Comparison of ENCODE assay signal across 21 cellular contexts in genomic region chr14:58549358-58549757, GRCh38.
DNase-seq lines count a peak whose midpoint lies in the region; ATAC-seq, FAIRE-seq and TF ChIP-seq lines count a peak whose summit lies in the region.
"Had no signal": no experiment of that assay in that cellular context is flagged by ENCODE, and none has a peak within 500 bp of the region (broad histone marks: within the 10 kb centered on the region; RNA-seq: fewer than 3 reads in every experiment).

No MANE protein-coding gene starts in this region.

- no peaks in the 10 kb centered on the region for H3K36me3 ChIP-seq in tibial artery

- TF ChIP-seq CTCF in chondrocyte (IDR thresholded peaks at IDR 0.05) (no peak), nephron (IDR thresholded peaks at IDR 0.05; ENCODE audit: unreplicated experiment in 3 of 3) (no peak), tibial artery (IDR thresholded peaks at IDR 0.05) (no peak)

- TF ChIP-seq POLR2A in GM12891 (IDR thresholded peaks at IDR 0.05; ENCODE audit: low read depth, low read length): no peak

- no peaks in the 10 kb centered on the region for H3K4me1 ChIP-seq in tibial artery

- intact Hi-C loops in tibial artery (cut with DNase I; ENCODE audit: low total_unique reads): no loop called here

- H3K9me3 ChIP-seq in tibial artery: no peaks in the 10 kb centered on the region

- H3K36me3 Mint-ChIP-seq in chondrocyte (ENCODE audit: low read depth) (peaks cover 1% of the 10 kb centered on the region), nephron (ENCODE audit: low read depth) (peaks cover 6% of the 10 kb centered on the region)
- H3K36me3 Mint-ChIP-seq: IgD-negative memory B cell had no signal

- ATAC-seq in GM19324 (IDR thresholded peaks at IDR 0.05; ENCODE audit: low FRiP score, unreplicated experiment) (no peak), GM21360 (IDR thresholded peaks at IDR 0.05; ENCODE audit: unreplicated experiment) (no peak)

- no peak overlapping the region for H3K27ac ChIP-seq in tibial artery

- H3K27me3 Mint-ChIP-seq in chondrocyte (ENCODE audit: low read depth) (no peaks in the 10 kb centered on the region), nephron (ENCODE audit: low read depth) (no peaks in the 10 kb centered on the region)
- H3K27me3 Mint-ChIP-seq: IgD-negative memory B cell had no signal

- H3K27ac Mint-ChIP-seq in chondrocyte (ENCODE audit: unreplicated experiment) (peak overlapping the region; percentile 67), nephron (peak overlapping the region; percentile 13 to 45 (median 26))
- H3K27ac Mint-ChIP-seq: IgD-negative memory B cell had no signal

- DNase-seq in GM12891 (ENCODE audit: insufficient read length, low spot score) (no peak), NCI-H2107 treated with DMSO at 0.1 percent for 48 hours (lab: John Stamatoyannopoulos, UW; ENCODE audit: unreplicated experiment) (peak; percentile 22), chondrocyte (ENCODE audit: low spot score) (no peak), tibial artery (no peak), GM03348 (ENCODE audit: low spot score) (no peak)
- DNase-seq: ACHN, AML-193, DMS 273 treated with DMSO at 0.1 percent for 48 hours, HCEC 1CT, Kasumi-1, MM.1S, NCI-H1105, NCI-H187 treated with DMSO at 0.1 percent for 48 hours, NCI-H510A treated with DMSO at 0.1 percent for 48 hours, OCI-M1, RPMI8226 had no signal

- no peak overlapping the region for H3K4me3 ChIP-seq in tibial artery

- H3K4me1 Mint-ChIP-seq in chondrocyte (ENCODE audit: low read depth) (peaks cover 12% of the 10 kb centered on the region), nephron (no peaks in the 10 kb centered on the region)
- H3K4me1 Mint-ChIP-seq: CD14-positive monocyte had no signal

- no peaks in the 10 kb centered on the region for H3K9me3 Mint-ChIP-seq in chondrocyte (ENCODE audit: low read depth)
- no peaks in the 10 kb centered on the region for H3K9me3 Mint-ChIP-seq in nephron
- H3K9me3 Mint-ChIP-seq: CD14-positive monocyte, IgD-negative memory B cell had no signal

- H3K27me3 ChIP-seq in tibial artery: no peaks in the 10 kb centered on the region

- FAIRE-seq in GM12891 (lab: Jason Lieb, UNC): no peak

- no peak overlapping the region for H3K4me3 Mint-ChIP-seq in chondrocyte (ENCODE audit: unreplicated experiment)
- no peak overlapping the region for H3K4me3 Mint-ChIP-seq in nephron
- H3K4me3 Mint-ChIP-seq: CD14-positive monocyte, IgD-negative memory B cell had no signal

TF ChIP-seq in GM12891, 5 proteins besides CTCF, POLR2A, EP300 and RAD21:
- TF ChIP-seq SPI1 (IDR thresholded peaks at IDR 0.05; ENCODE audit: low read depth, low read length) (peak; percentile 39; the same call in 1 of the 2 replicates), POU2F2 (IDR thresholded peaks at IDR 0.05; ENCODE audit: low read depth, low read length) (no peak)
